In the genomic region with DNA sequence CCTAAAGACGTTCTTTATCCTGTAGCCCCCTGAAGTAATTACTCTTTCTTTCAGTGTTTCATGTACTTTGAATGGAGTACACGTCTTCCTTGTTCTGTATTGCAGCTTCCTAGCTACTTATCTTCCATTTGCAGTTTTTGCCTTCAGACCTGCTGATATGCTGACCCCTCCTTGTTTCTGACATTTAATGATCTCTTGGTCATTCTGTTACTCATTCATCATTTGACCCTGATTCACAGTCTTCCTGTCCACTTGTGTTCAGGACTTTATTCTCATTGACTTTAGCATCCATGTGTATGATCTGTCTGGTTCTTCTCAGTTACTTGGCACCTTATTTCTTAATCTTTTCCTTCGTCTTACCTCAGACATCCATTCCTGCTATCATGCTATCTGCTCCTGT, we compare ENCODE assay signal across 19 cellular contexts. TPM values are rescaled to one million over a fixed set of nuclear protein-coding genes. Genes with fewer than 3 reads are reported as not detected.
DNase-seq lines count a peak whose midpoint lies in the region; ATAC-seq and TF ChIP-seq lines count a peak whose summit lies in the region.
"Had no signal": no experiment of that assay in that cellular context is flagged by ENCODE, and none has a peak within 500 bp of the region (broad histone marks: within the 10 kb centered on the region; RNA-seq: fewer than 3 reads in every experiment).

No MANE protein-coding gene starts in this region.

- H3K27ac Mint-ChIP-seq in HFFc6, result peak overlapping the region; percentile 21
- H3K27ac Mint-ChIP-seq in activated T-helper 17 cell treated with anti-CD3 and anti-CD28 coated beads, Interleukin-2, amount 50 U/mL, for 72 hours, result peak overlapping the region; percentile 18
- H3K27ac Mint-ChIP-seq in activated T-helper 2 cell treated with anti-CD3 and anti-CD28 coated beads, Interferon-gamma antibody, Interleukin-2, Interleukin-4, amounts not matched to agents 10 μg/mL and 5 μg/mL and 100 μg/mL, durations not matched to agents 14 hours and 24 hours and 36 hours, result no peak overlapping the region
- H3K27ac Mint-ChIP-seq: B cell; CD4-positive, CD25-positive, alpha-beta regulatory T cell had no signal

- no peak overlapping the region for H3K4me3 ChIP-seq in foreskin fibroblast (ENCODE audit: low read depth in 1 of 2, low read length in 2 of 2)
- H3K4me3 ChIP-seq: PC-9, SJSA1 had no signal

- intact Hi-C loops in activated T-helper 2 cell treated with anti-CD3 and anti-CD28 coated beads, Interferon-gamma antibody, Interleukin-2, Interleukin-4, amounts not matched to agents 10 μg/mL and 5 μg/mL and 100 μg/mL, durations not matched to agents 14 hours and 24 hours and 36 hours (cut with micrococcal nuclease), result no loop called here

- H3K36me3 Mint-ChIP-seq in HFFc6 (ENCODE audit: low read depth), result peaks cover 37% of the 10 kb centered on the region
- H3K36me3 Mint-ChIP-seq in activated T-helper 17 cell treated with anti-CD3 and anti-CD28 coated beads, Interleukin-2, amount 50 U/mL, for 72 hours (ENCODE audit: low read depth), result peaks cover 96% of the 10 kb centered on the region
- peaks cover 65% of the 10 kb centered on the region for H3K36me3 Mint-ChIP-seq in activated T-helper 2 cell treated with anti-CD3 and anti-CD28 coated beads, Interferon-gamma antibody, Interleukin-2, Interleukin-4, amounts not matched to agents 10 μg/mL and 5 μg/mL and 100 μg/mL, durations not matched to agents 14 hours and 24 hours and 36 hours (ENCODE audit: low read depth)

- no peak for ATAC-seq in activated T-helper 17 cell treated with anti-CD3 and anti-CD28 coated beads, Interleukin-2, amount 50 U/mL, for 72 hours (replicated peaks)
- ATAC-seq in GM21381 (IDR thresholded peaks at IDR 0.05; ENCODE audit: unreplicated experiment) (no peak), GM21360 (IDR thresholded peaks at IDR 0.05; ENCODE audit: unreplicated experiment) (no peak)
- ATAC-seq: HCT116 had no signal

- DNase-seq in HFFc6 (no peak), foreskin fibroblast (peak; percentile 29 to 44), stromal cell of bone marrow (ENCODE audit: low read depth) (peak; percentile 10)
- no peak for DNase-seq in activated T-helper 2 cell treated with anti-CD3 and anti-CD28 coated beads, Interferon-gamma antibody, Interleukin-2, Interleukin-4, amounts not matched to agents 10 μg/mL and 5 μg/mL and 100 μg/mL, durations not matched to agents 14 hours and 24 hours and 36 hours (ENCODE audit: low spot score)
- DNase-seq: Caco-2; CD4-positive, CD25-positive, alpha-beta regulatory T cell; DMS153; NCI-H1092; NCI-H146; NCI-H2081 treated with DMSO at 0.1 percent for 48 hours; NCI-H510A treated with DMSO at 0.1 percent for 48 hours; NCI-H82; PC-9 had no signal

- no peak overlapping the region for H3K4me3 Mint-ChIP-seq in HFFc6
- H3K4me3 Mint-ChIP-seq in activated T-helper 17 cell treated with anti-CD3 and anti-CD28 coated beads, Interleukin-2, amount 50 U/mL, for 72 hours, result no peak overlapping the region
- no peak overlapping the region for H3K4me3 Mint-ChIP-seq in activated T-helper 2 cell treated with anti-CD3 and anti-CD28 coated beads, Interferon-gamma antibody, Interleukin-2, Interleukin-4, amounts not matched to agents 10 μg/mL and 5 μg/mL and 100 μg/mL, durations not matched to agents 14 hours and 24 hours and 36 hours (ENCODE audit: low read depth)
- H3K4me3 Mint-ChIP-seq: B cell; CD4-positive, CD25-positive, alpha-beta regulatory T cell had no signal

- TF ChIP-seq CTCF in HFFc6 (IDR thresholded peaks at IDR 0.05) (no peak), foreskin fibroblast (IDR thresholded peaks at IDR 0.05; ENCODE audit: low read depth, low read length) (no peak)

- peaks cover 1% of the 10 kb centered on the region for H3K27me3 Mint-ChIP-seq in HFFc6 (ENCODE audit: insufficient read depth)
- H3K27me3 Mint-ChIP-seq in activated T-helper 17 cell treated with anti-CD3 and anti-CD28 coated beads, Interleukin-2, amount 50 U/mL, for 72 hours, result no peaks in the 10 kb centered on the region
- no peaks in the 10 kb centered on the region for H3K27me3 Mint-ChIP-seq in activated T-helper 2 cell treated with anti-CD3 and anti-CD28 coated beads, Interferon-gamma antibody, Interleukin-2, Interleukin-4, amounts not matched to agents 10 μg/mL and 5 μg/mL and 100 μg/mL, durations not matched to agents 14 hours and 24 hours and 36 hours (ENCODE audit: low read depth)
- H3K27me3 Mint-ChIP-seq: B cell; CD4-positive, CD25-positive, alpha-beta regulatory T cell had no signal

- peaks cover 25% of the 10 kb centered on the region for H3K4me1 Mint-ChIP-seq in HFFc6 (ENCODE audit: low read depth)
- H3K4me1 Mint-ChIP-seq in activated T-helper 17 cell treated with anti-CD3 and anti-CD28 coated beads, Interleukin-2, amount 50 U/mL, for 72 hours, result peaks cover 10% of the 10 kb centered on the region
- H3K4me1 Mint-ChIP-seq in activated T-helper 2 cell treated with anti-CD3 and anti-CD28 coated beads, Interferon-gamma antibody, Interleukin-2, Interleukin-4, amounts not matched to agents 10 μg/mL and 5 μg/mL and 100 μg/mL, durations not matched to agents 14 hours and 24 hours and 36 hours (ENCODE audit: low read depth), result peaks cover 10% of the 10 kb centered on the region
- H3K4me1 Mint-ChIP-seq: B cell had no signal

- H3K9me3 Mint-ChIP-seq in HFFc6, result no peaks in the 10 kb centered on the region
- H3K9me3 Mint-ChIP-seq in activated T-helper 17 cell treated with anti-CD3 and anti-CD28 coated beads, Interleukin-2, amount 50 U/mL, for 72 hours, result no peaks in the 10 kb centered on the region
- H3K9me3 Mint-ChIP-seq in activated T-helper 2 cell treated with anti-CD3 and anti-CD28 coated beads, Interferon-gamma antibody, Interleukin-2, Interleukin-4, amounts not matched to agents 10 μg/mL and 5 μg/mL and 100 μg/mL, durations not matched to agents 14 hours and 24 hours and 36 hours, result no peaks in the 10 kb centered on the region
- H3K9me3 Mint-ChIP-seq: CD4-positive, CD25-positive, alpha-beta regulatory T cell had no signal

RNA-seq across cellular contexts. Expression of gene CPSF2, which starts 22.2 kb away (rescaled TPM):
- total RNA-seq in HFFc6 (2021; fragmentation: NEBNext Ultra II Directional; extraction: Animal tissue kit (Norgen Biotek cat#: 25700)), result 100 to 1,000 TPM in 4 of 6 experiments, 10 to 100 TPM in 2; 88.6 to 116 (median 105) TPM
- 10 to 100 TPM; 42.9 to 88.8 TPM for total RNA-seq in activated T-helper 17 cell treated with anti-CD3 and anti-CD28 coated beads, Interleukin-2, amount 50 U/mL, for 72 hours
- 101 and 104 TPM in 2 replicates for total RNA-seq in activated T-helper 2 cell treated with anti-CD3 and anti-CD28 coated beads, Interferon-gamma antibody, Interleukin-2, Interleukin-4, amounts not matched to agents 10 μg/mL and 5 μg/mL and 100 μg/mL, durations not matched to agents 14 hours and 24 hours and 36 hours

RNA-seq across cellular contexts. Expression of gene NDUFB1, which starts 22.5 kb away (rescaled TPM):
- 100 to 1,000 TPM; 128 to 177 (median 157) TPM for total RNA-seq in HFFc6 (2021; fragmentation: NEBNext Ultra II Directional; extraction: Animal tissue kit (Norgen Biotek cat#: 25700))
- total RNA-seq in activated T-helper 17 cell treated with anti-CD3 and anti-CD28 coated beads, Interleukin-2, amount 50 U/mL, for 72 hours, result 10 to 100 TPM; 67.1 to 88.5 TPM
- total RNA-seq in activated T-helper 2 cell treated with anti-CD3 and anti-CD28 coated beads, Interferon-gamma antibody, Interleukin-2, Interleukin-4, amounts not matched to agents 10 μg/mL and 5 μg/mL and 100 μg/mL, durations not matched to agents 14 hours and 24 hours and 36 hours, result 77.3 and 78.6 TPM in 2 replicates

RNA-seq across cellular contexts. Expression of gene ATXN3, which starts 37.6 kb away (rescaled TPM):
- 10 to 100 TPM; 18.5 to 22.4 (median 21.6) TPM for total RNA-seq in HFFc6 (2021; fragmentation: NEBNext Ultra II Directional; extraction: Animal tissue kit (Norgen Biotek cat#: 25700))
- 10 to 100 TPM; 21.8 to 31.7 TPM for total RNA-seq in activated T-helper 17 cell treated with anti-CD3 and anti-CD28 coated beads, Interleukin-2, amount 50 U/mL, for 72 hours
- 31.1 and 35.9 TPM in 2 replicates for total RNA-seq in activated T-helper 2 cell treated with anti-CD3 and anti-CD28 coated beads, Interferon-gamma antibody, Interleukin-2, Interleukin-4, amounts not matched to agents 10 μg/mL and 5 μg/mL and 100 μg/mL, durations not matched to agents 14 hours and 24 hours and 36 hours

Comparison
In these comparisons a context has a peak if more than half of its experiments do, and no peak if none do; other contexts are left out.
1. DNase-seq: peak in foreskin fibroblast (2 of 2) and stromal cell of bone marrow (single experiment); none in HFFc6 (single experiment) and activated T-helper 2 cell treated with anti-CD3 and anti-CD28 coated beads, Interferon-gamma antibody, Interleukin-2, Interleukin-4, amounts not matched to agents 10 μg/mL and 5 μg/mL and 100 μg/mL, durations not matched to agents 14 hours and 24 hours and 36 hours (single experiment).